In the genomic region with DNA sequence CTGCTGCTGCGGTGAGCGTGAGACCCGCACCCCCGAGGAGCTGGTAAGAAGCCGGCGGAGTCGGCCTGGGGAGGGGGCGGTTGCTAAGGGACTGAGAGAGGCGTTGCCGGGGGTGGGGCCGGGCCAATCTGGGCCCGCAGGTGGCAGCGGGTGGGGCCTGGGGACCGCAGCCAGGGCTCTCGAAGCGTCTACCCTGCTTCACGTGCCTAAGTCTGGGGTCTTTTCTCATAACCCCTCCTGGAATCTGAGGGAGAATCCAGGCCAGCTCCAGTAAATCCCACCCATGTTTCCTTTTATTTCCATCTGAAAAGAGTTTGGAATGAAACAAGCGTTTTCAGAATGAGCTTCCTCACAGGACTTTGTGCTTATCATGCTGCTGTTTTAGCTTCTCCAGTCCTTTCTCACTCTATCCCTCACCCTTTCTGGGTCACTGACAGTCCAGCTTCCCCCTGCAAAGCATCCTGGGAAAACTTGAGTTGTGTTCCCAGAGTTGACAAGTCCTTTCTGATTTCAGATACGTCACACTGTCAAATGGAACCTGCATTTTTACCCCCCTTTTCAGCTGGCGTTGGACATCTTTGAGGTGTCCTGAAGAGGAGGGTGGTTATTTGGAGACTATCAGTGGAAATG, we compare ENCODE assay signal across 8 cellular contexts. TPM values are rescaled to one million over a fixed set of nuclear protein-coding genes. Genes with fewer than 3 reads are reported as not detected.
DNase-seq lines count a peak whose midpoint lies in the region; ATAC-seq and TF ChIP-seq lines count a peak whose summit lies in the region.

No MANE protein-coding gene starts in this region.

- DNase-seq in Caco-2, result no peak
- peak; percentile 19 for DNase-seq in fibroblast of gingiva (ENCODE audit: low read depth)
- DNase-seq in nephron progenitor cell, result no peak
- DNase-seq in NCI-H1436 treated with DMSO at 0.1 percent for 48 hours (lab: John Stamatoyannopoulos, UW), result no peak
- no peak for DNase-seq in effector CD4-positive, alpha-beta T cell

- POLR2A ChIA-PET in Caco-2 (lab: Charles Lee), result interaction anchor here (0.5 to 1.8 kb wide), 6 partner anchors 19 to 152 kb away, joined by 3 to 31 read pairs (median 4); a partner anchor contains a TSS

- intact Hi-C loops in Caco-2 (cut with micrococcal nuclease; ENCODE audit: unreplicated experiment), result loop anchor here (10.0 kb wide), 1 partner anchor 72 kb away; a partner anchor contains a TSS

- peaks cover 21% of the 10 kb centered on the region for H3K4me1 ChIP-seq in Caco-2

- H3K4me1 Mint-ChIP-seq in Caco-2 (ENCODE audit: low read depth, unreplicated experiment) (no peaks in the 10 kb centered on the region), nephron progenitor cell (peaks cover 71% of the 10 kb centered on the region)
- peaks cover 49% of the 10 kb centered on the region for H3K4me1 Mint-ChIP-seq in T-helper 1 cell treated with Interleukin-12 subunit alpha and Interleukin-12 subunit beta and Interleukin-4 antibody, amounts not matched to agents 30 μg/mL and 1 μg/mL, for 36 hours (ENCODE audit: low read depth)

- no peaks in the 10 kb centered on the region for H3K27me3 ChIP-seq in Caco-2 (replicated peaks; ENCODE audit: control insufficient read depth, insufficient read depth, low read length)

- no peaks in the 10 kb centered on the region for H3K9me3 ChIP-seq in Caco-2

- peak overlapping the region; percentile 93 for H3K4me3 ChIP-seq in Caco-2 (ENCODE audit: low read depth, low read length)

- H3K36me3 Mint-ChIP-seq in Caco-2 (ENCODE audit: insufficient read depth, unreplicated experiment) (peaks cover 37% of the 10 kb centered on the region), nephron progenitor cell (ENCODE audit: low read depth) (peaks cover 28% of the 10 kb centered on the region)
- H3K36me3 Mint-ChIP-seq in T-helper 1 cell treated with Interleukin-12 subunit alpha and Interleukin-12 subunit beta and Interleukin-4 antibody, amounts not matched to agents 30 μg/mL and 1 μg/mL, for 36 hours (ENCODE audit: low read depth), result peaks cover 13% of the 10 kb centered on the region

- H3K9me3 Mint-ChIP-seq in Caco-2 (ENCODE audit: unreplicated experiment) (no peaks in the 10 kb centered on the region), nephron progenitor cell (no peaks in the 10 kb centered on the region)
- H3K9me3 Mint-ChIP-seq in T-helper 1 cell treated with Interleukin-12 subunit alpha and Interleukin-12 subunit beta and Interleukin-4 antibody, amounts not matched to agents 30 μg/mL and 1 μg/mL, for 36 hours, result no peaks in the 10 kb centered on the region

- BruUV-seq in Caco-2 (replicated peaks; lab: Mats Ljungman, UMichigan), result TSS peak; percentile 48

- H3K27me3 Mint-ChIP-seq in Caco-2 (ENCODE audit: insufficient read depth, unreplicated experiment) (no peaks in the 10 kb centered on the region), nephron progenitor cell (ENCODE audit: low read depth, poor library complexity) (no peaks in the 10 kb centered on the region)
- no peaks in the 10 kb centered on the region for H3K27me3 Mint-ChIP-seq in T-helper 1 cell treated with Interleukin-12 subunit alpha and Interleukin-12 subunit beta and Interleukin-4 antibody, amounts not matched to agents 30 μg/mL and 1 μg/mL, for 36 hours (ENCODE audit: low read depth)

- CTCF ChIA-PET in Caco-2 (lab: Charles Lee), result interaction anchor here (0.7 to 1.5 kb wide), 3 partner anchors 31 to 161 kb away, joined by 3 to 5 read pairs (median 3); no protein-coding TSS in a partner anchor

- no peak for TF ChIP-seq CTCF in Caco-2 (IDR thresholded peaks at IDR 0.05; ENCODE audit: insufficient read depth in 1 of 2, low read depth in 1 of 2, low read length in 1 of 2, severe bottlenecking in 1 of 2, unreplicated experiment in 1 of 2)
- TF ChIP-seq CTCF in nephron progenitor cell (IDR thresholded peaks at IDR 0.05), result no peak

- peak overlapping the region; percentile 94 for H3K27ac Mint-ChIP-seq in Caco-2 (ENCODE audit: unreplicated experiment)
- peak overlapping the region; percentile 97 for H3K27ac Mint-ChIP-seq in T-helper 1 cell treated with Interleukin-12 subunit alpha and Interleukin-12 subunit beta and Interleukin-4 antibody, amounts not matched to agents 30 μg/mL and 1 μg/mL, for 36 hours
- peak overlapping the region; percentile 99 for H3K27ac Mint-ChIP-seq in nephron progenitor cell

- H3K4me3 Mint-ChIP-seq in Caco-2 (ENCODE audit: unreplicated experiment) (peak overlapping the region; percentile 96), nephron progenitor cell (peak overlapping the region; percentile 98)
- H3K4me3 Mint-ChIP-seq in T-helper 1 cell treated with Interleukin-12 subunit alpha and Interleukin-12 subunit beta and Interleukin-4 antibody, amounts not matched to agents 30 μg/mL and 1 μg/mL, for 36 hours, result peak overlapping the region; percentile 97

- H3K36me3 ChIP-seq in Caco-2 (ENCODE audit: control insufficient read depth, insufficient read depth, low read length), result peaks cover 2% of the 10 kb centered on the region; the same call in 1 of the 2 replicates

- ATAC-seq in GM19324 (IDR thresholded peaks at IDR 0.05; ENCODE audit: low FRiP score, unreplicated experiment) (peak; percentile 62), HG03280 (IDR thresholded peaks at IDR 0.05; ENCODE audit: unreplicated experiment) (peak; percentile 47)

RNA-seq across cellular contexts. Expression of a gene that starts 0.4 kb away (rescaled TPM):
- 30.4 and 34.9 TPM in 2 replicates for total RNA-seq in Caco-2 (2022)

RNA-seq across cellular contexts. Expression of a gene that starts 0.7 kb away (rescaled TPM):
- total RNA-seq in Caco-2 (2022), result 27.8 and 28.6 TPM in 2 replicates

RNA-seq across cellular contexts. Expression of a gene that starts 41.2 kb away (rescaled TPM):
- total RNA-seq in Caco-2 (2022), result not detected in 2 replicates

RNA-seq across cellular contexts. Expression of a gene that starts 44.4 kb away (rescaled TPM):
- total RNA-seq in Caco-2 (2022), result 0.64 and 0.97 TPM in 2 replicates

RNA-seq across cellular contexts. Expression of a gene that starts 52.3 kb away (rescaled TPM):
- 43.4 and 69.9 TPM in 2 replicates for total RNA-seq in Caco-2 (2022)
